Comparison of ENCODE assay signal across 25 cellular contexts in genomic region chr6:49264496-49264895, GRCh38.
"Had no signal": no experiment of that assay in that cellular context is flagged by ENCODE, and none has a peak within 500 bp of the region (broad histone marks: within the 10 kb centered on the region; RNA-seq: fewer than 3 reads in every experiment).

No MANE protein-coding gene starts in this region.

- H3K36me3 Mint-ChIP-seq: activated naive CD4-positive, alpha-beta T cell treated with anti-CD3 and anti-CD28 coated beads, Interleukin-2, amount 50 U/mL, for 72 hours had no signal

- H3K9me3 Mint-ChIP-seq: activated naive CD4-positive, alpha-beta T cell treated with anti-CD3 and anti-CD28 coated beads, Interleukin-2, amount 50 U/mL, for 72 hours; activated naive CD8-positive, alpha-beta T cell treated with anti-CD3 and anti-CD28 coated beads, Interleukin-2, amount 50 U/mL, for 24 hours; T-helper 1 cell treated with Interleukin-12 subunit alpha and Interleukin-12 subunit beta and Interleukin-4 antibody, amounts not matched to agents 30 μg/mL and 1 μg/mL, for 36 hours had no signal

- H3K4me3 Mint-ChIP-seq: activated CD8-positive, alpha-beta T cell treated with anti-CD3 and anti-CD28 coated beads, Interleukin-2, amount 10 ng/mL, durations not matched to agents 7 days and 5 days; activated naive CD8-positive, alpha-beta T cell treated with anti-CD3 and anti-CD28 coated beads, Interleukin-2, amount 50 U/mL, for 24 hours; T-helper 1 cell treated with Interleukin-12 subunit alpha and Interleukin-12 subunit beta and Interleukin-4 antibody, amounts not matched to agents 30 μg/mL and 1 μg/mL, for 36 hours had no signal

- ATAC-seq: activated CD4-positive, CD25-positive, alpha-beta regulatory T cell treated with anti-CD3 and anti-CD28 coated beads, Interleukin-2, amount 50 U/mL, for 24 hours; activated CD8-positive, alpha-beta T cell treated with anti-CD3 and anti-CD28 coated beads, Interleukin-2, amount 10 ng/mL, durations not matched to agents 7 days and 5 days; activated naive CD4-positive, alpha-beta T cell treated with anti-CD3 and anti-CD28 coated beads, Interleukin-2, amount 50 U/mL, for 72 hours; activated naive CD8-positive, alpha-beta T cell treated with anti-CD3 and anti-CD28 coated beads, Interleukin-2, amount 50 U/mL, for 24 hours; body of pancreas; Panc1; SK-N-SH treated with all-trans-retinoic acid at 6 μM for 48 hours had no signal

- H3K27ac Mint-ChIP-seq: activated CD8-positive, alpha-beta T cell treated with anti-CD3 and anti-CD28 coated beads, Interleukin-2, amount 10 ng/mL, durations not matched to agents 7 days and 5 days; activated naive CD4-positive, alpha-beta T cell treated with anti-CD3 and anti-CD28 coated beads, Interleukin-2, amount 50 U/mL, for 72 hours; activated naive CD8-positive, alpha-beta T cell treated with anti-CD3 and anti-CD28 coated beads, Interleukin-2, amount 50 U/mL, for 24 hours; T-helper 1 cell treated with Interleukin-12 subunit alpha and Interleukin-12 subunit beta and Interleukin-4 antibody, amounts not matched to agents 30 μg/mL and 1 μg/mL, for 36 hours had no signal

- H3K4me1 Mint-ChIP-seq: activated naive CD8-positive, alpha-beta T cell treated with anti-CD3 and anti-CD28 coated beads, Interleukin-2, amount 50 U/mL, for 24 hours had no signal

- DNase-seq: activated CD4-positive, alpha-beta T cell treated with anti-CD3 and anti-CD28 coated beads for 4 hours; activated CD4-positive, alpha-beta T cell treated with anti-CD3 and anti-CD28 coated beads, Interleukin-2, amount 50 U/mL, for 4 hours; activated CD8-positive, alpha-beta memory T cell treated with anti-CD3 and anti-CD28 coated beads, Interleukin-2, amount 50 U/mL, for 48 hours; activated CD8-positive, alpha-beta T cell treated with anti-CD3 and anti-CD28 coated beads, Interleukin-2, amount 10 ng/mL, durations not matched to agents 7 days and 5 days; activated effector memory CD4-positive, alpha-beta T cell treated with Interleukin-2 at 50 U/mL for 16 hours; activated naive CD4-positive, alpha-beta T cell treated with Interleukin-2 at 50 U/mL for 16 hours; activated naive CD8-positive, alpha-beta T cell treated with anti-CD3 and anti-CD28 coated beads, Interleukin-2, amount 50 U/mL, for 24 hours; activated T-cell treated with anti-CD3 and anti-CD28 coated beads, Interleukin-2, amount 50 U/mL, for 1 hour; amniotic stem cell; body of pancreas; NCI-H1436 treated with DMSO at 0.1 percent for 48 hours; NCI-H187 treated with DMSO at 0.1 percent for 48 hours; NCI-H2081 treated with DMSO at 0.1 percent for 48 hours; NCI-H2227 treated with DMSO at 0.1 percent for 48 hours; NCI-H446 treated with DMSO at 0.1 percent for 48 hours; NCI-H524 treated with DMSO at 0.1 percent for 48 hours; NCI-H774 had no signal

- H3K27ac ChIP-seq: ascending aorta, body of pancreas, cardiac muscle cell, SJSA1 had no signal

- H3K27me3 Mint-ChIP-seq: activated naive CD8-positive, alpha-beta T cell treated with anti-CD3 and anti-CD28 coated beads, Interleukin-2, amount 50 U/mL, for 24 hours had no signal
